ENCODE assay signal across 15 cellular contexts in the genomic region with DNA sequence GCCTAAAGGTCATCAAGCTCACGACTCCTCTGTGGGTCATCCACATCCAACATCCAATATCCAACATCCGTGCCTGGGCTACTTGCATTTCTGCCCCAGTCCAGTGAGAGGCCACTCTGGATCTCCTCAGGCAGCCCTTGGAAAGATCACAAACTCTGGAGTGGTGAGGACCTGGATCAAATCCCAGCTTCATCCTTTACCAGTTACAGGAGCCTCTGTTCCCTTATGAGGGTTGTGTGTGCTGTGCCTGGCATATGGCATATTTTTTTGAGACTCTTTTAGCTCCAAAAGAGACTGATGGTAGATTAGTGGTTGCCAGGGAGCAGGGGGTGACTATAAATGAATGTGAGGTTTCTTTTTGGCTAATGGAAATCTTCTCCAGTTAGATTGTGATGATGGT.
DNase-seq lines count a peak whose midpoint lies in the region; ATAC-seq and TF ChIP-seq lines count a peak whose summit lies in the region.
"Had no signal": no experiment of that assay in that cellular context is flagged by ENCODE, and none has a peak within 500 bp of the region (broad histone marks: within the 10 kb centered on the region; RNA-seq: fewer than 3 reads in every experiment).

No MANE protein-coding gene starts in this region.

- H3K27me3 ChIP-seq in vagina: no peaks in the 10 kb centered on the region
- H3K27me3 ChIP-seq: BLaER1 treated with 17β-estradiol and CSF1 and Interleukin-3, amounts not matched to agents 10 nM and 100 nM had no signal

- H3K9me3 ChIP-seq in vagina: no peaks in the 10 kb centered on the region
- H3K9me3 ChIP-seq: BLaER1 treated with 17β-estradiol and CSF1 and Interleukin-3, amounts not matched to agents 10 nM and 100 nM had no signal

- no peak for TF ChIP-seq CTCF in vagina (IDR thresholded peaks at IDR 0.05)

- no peak overlapping the region for H3K27ac ChIP-seq in vagina
- H3K27ac ChIP-seq: BLaER1 treated with 17β-estradiol and CSF1 and Interleukin-3, amounts not matched to agents 10 nM and 100 nM; HL-60 had no signal

- H3K36me3 ChIP-seq in vagina: no peaks in the 10 kb centered on the region
- H3K36me3 ChIP-seq: BLaER1 treated with 17β-estradiol and CSF1 and Interleukin-3, amounts not matched to agents 10 nM and 100 nM had no signal

- DNase-seq in NCI-H82 (lab: John Stamatoyannopoulos, UW) (peak; percentile 40), NCI-H82 treated with DMSO at 0.1 percent for 48 hours (lab: John Stamatoyannopoulos, UW; ENCODE audit: unreplicated experiment) (no peak), NCI-H446 (lab: John Stamatoyannopoulos, UW) (peak; percentile 55 to 84), cerebellar cortex (ENCODE audit: low spot score) (peak; percentile 90), vagina (ENCODE audit: extremely low spot score in 2 of 2) (no peak)
- DNase-seq: 8988T; AML-193; CD4-positive, CD25-positive, alpha-beta regulatory T cell; DMS79; GOT3; H9 had no signal

- TF ChIP-seq POLR2A in vagina (IDR thresholded peaks at IDR 0.05): no peak

- H3K4me3 ChIP-seq in vagina: no peak overlapping the region
- H3K4me3 ChIP-seq: BLaER1 treated with 17β-estradiol and CSF1 and Interleukin-3, amounts not matched to agents 10 nM and 100 nM had no signal

- ATAC-seq in GM18517 (IDR thresholded peaks at IDR 0.05; ENCODE audit: unreplicated experiment) (no peak), HG02884 (IDR thresholded peaks at IDR 0.05; ENCODE audit: unreplicated experiment) (no peak)

- no peaks in the 10 kb centered on the region for H3K4me1 ChIP-seq in vagina
- H3K4me1 ChIP-seq: BLaER1 treated with 17β-estradiol and CSF1 and Interleukin-3, amounts not matched to agents 10 nM and 100 nM had no signal

- intact Hi-C loops in vagina (cut with DNase I): no loop called here

Comparison
In these comparisons a context has a peak if more than half of its experiments do, and no peak if none do; other contexts are left out.
1. DNase-seq: peak in NCI-H82 (single experiment), NCI-H446 (2 of 2) and cerebellar cortex (single experiment); none in NCI-H82 treated with DMSO at 0.1 percent for 48 hours (single experiment) and vagina (0 of 2).